ENCODE assay signal across 17 cellular contexts in genomic region chr13:100297413-100297812, GRCh38.
"Had no signal": no experiment of that assay in that cellular context is flagged by ENCODE, and none has a peak within 500 bp of the region (broad histone marks: within the 10 kb centered on the region; RNA-seq: fewer than 3 reads in every experiment).

No MANE protein-coding gene starts in this region.

- H3K27ac Mint-ChIP-seq: naive thymus-derived CD8-positive, alpha-beta T cell had no signal

- H3K9me3 Mint-ChIP-seq: endodermal cell, neural crest cell had no signal

- H3K9me3 ChIP-seq: heart right ventricle, right atrium auricular region, sigmoid colon had no signal

- DNase-seq: effector CD4-positive, alpha-beta T cell; endodermal cell; erythroblast; heart right ventricle; hypothalamus; islet precursor cell; mesendoderm; naive thymus-derived CD8-positive, alpha-beta T cell; posterior cingulate gyrus; sigmoid colon; small intestine; stimulated activated CD4-positive, alpha-beta T cell treated with anti-CD3 and anti-CD28 coated beads, Interleukin-2, amount 100 ng/mL, for 48 hours; stimulated activated naive CD4-positive, alpha-beta T cell treated with Interleukin-2 at 50 U/mL for 16 hours; trophoblast cell had no signal

- H3K36me3 ChIP-seq: heart right ventricle, right atrium auricular region had no signal

- H3K4me3 ChIP-seq: coronary artery, heart right ventricle, right atrium auricular region, sigmoid colon had no signal

- H3K27me3 ChIP-seq: heart right ventricle, right atrium auricular region, sigmoid colon had no signal

- ATAC-seq: naive thymus-derived CD8-positive, alpha-beta T cell had no signal

- H3K27me3 Mint-ChIP-seq: naive thymus-derived CD8-positive, alpha-beta T cell had no signal

- H3K4me1 ChIP-seq: right atrium auricular region, sigmoid colon had no signal

- H3K27ac ChIP-seq: coronary artery, heart right ventricle, right atrium auricular region, sigmoid colon had no signal

- H3K4me3 Mint-ChIP-seq: endodermal cell; naive thymus-derived CD8-positive, alpha-beta T cell; neural crest cell had no signal
